ENCODE assay signal across 16 cellular contexts in genomic region chr13:21342699-21343442, GRCh38.
"Had no signal": no experiment of that assay in that cellular context is flagged by ENCODE, and none has a peak within 500 bp of the region (broad histone marks: within the 10 kb centered on the region; RNA-seq: fewer than 3 reads in every experiment).

No MANE protein-coding gene starts in this region.

- H3K27ac ChIP-seq: esophagus squamous epithelium, foreskin keratinocyte, SJSA1, transverse colon had no signal

- DNase-seq: activated CD4-positive, alpha-beta T cell treated with anti-CD3 and anti-CD28 coated beads for 48 hours; activated naive CD4-positive, alpha-beta T cell treated with anti-CD3 and anti-CD28 coated beads, Interleukin-2, amount 50 U/mL, for 16 hours; anterior cingulate cortex; esophagus squamous epithelium; foreskin keratinocyte; head of caudate nucleus; left cardiac atrium; midbrain; nucleus accumbens; SW 1271; transverse colon had no signal

- H3K27me3 Mint-ChIP-seq: progenitor cell of endocrine pancreas had no signal

- H3K27ac Mint-ChIP-seq: progenitor cell of endocrine pancreas had no signal

- H3K4me3 ChIP-seq: esophagus squamous epithelium, lung, SJSA1, smooth muscle cell, transverse colon had no signal

- H3K36me3 ChIP-seq: esophagus squamous epithelium, SJSA1, transverse colon had no signal

- ATAC-seq: foreskin keratinocyte, left cardiac atrium, right cardiac atrium had no signal

- H3K4me1 ChIP-seq: esophagus squamous epithelium, foreskin keratinocyte, SJSA1, transverse colon had no signal

- H3K9me3 ChIP-seq: esophagus squamous epithelium, SJSA1, transverse colon had no signal

- H3K27me3 ChIP-seq: esophagus squamous epithelium, foreskin keratinocyte, SJSA1, transverse colon had no signal
